Comparison of ENCODE assay signal across 25 cellular contexts in the genomic region with DNA sequence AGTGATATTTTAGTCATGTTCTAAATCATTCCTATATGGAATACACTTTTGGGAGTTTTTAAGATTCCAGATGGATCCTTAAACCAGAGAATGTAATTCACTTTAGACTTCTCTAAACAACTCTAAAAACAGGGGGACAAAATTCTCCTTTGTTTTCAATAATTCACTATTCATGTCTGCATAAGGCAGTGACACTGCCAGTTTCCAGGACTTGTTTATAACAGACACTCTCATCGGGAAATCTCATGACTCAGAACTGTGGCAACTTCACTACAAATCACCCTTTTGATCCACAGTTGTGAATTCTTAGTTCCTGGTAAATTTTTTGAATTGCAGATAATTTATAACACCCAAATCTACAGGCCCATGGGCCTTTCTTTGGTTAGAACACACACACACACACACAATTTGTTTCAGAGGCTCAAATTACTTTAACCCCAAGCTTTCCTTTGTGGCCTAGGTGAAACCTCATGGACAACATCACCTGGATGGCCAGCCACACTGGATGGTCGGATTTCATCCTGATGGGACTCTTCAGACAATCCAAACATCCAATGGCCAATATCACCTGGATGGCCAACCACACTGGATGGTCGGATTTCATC. TPM values are rescaled to one million over a fixed set of nuclear protein-coding genes. Genes with fewer than 3 reads are reported as not detected.
DNase-seq lines count a peak whose midpoint lies in the region; ATAC-seq and TF ChIP-seq lines count a peak whose summit lies in the region.
"Had no signal": no experiment of that assay in that cellular context is flagged by ENCODE, and none has a peak within 500 bp of the region (broad histone marks: within the 10 kb centered on the region; RNA-seq: fewer than 3 reads in every experiment).

A gene with protein sequence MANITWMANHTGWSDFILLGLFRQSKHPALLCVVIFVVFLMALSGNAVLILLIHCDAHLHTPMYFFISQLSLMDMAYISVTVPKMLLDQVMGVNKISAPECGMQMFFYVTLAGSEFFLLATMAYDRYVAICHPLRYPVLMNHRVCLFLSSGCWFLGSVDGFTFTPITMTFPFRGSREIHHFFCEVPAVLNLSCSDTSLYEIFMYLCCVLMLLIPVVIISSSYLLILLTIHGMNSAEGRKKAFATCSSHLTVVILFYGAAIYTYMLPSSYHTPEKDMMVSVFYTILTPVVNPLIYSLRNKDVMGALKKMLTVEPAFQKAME (plus strand): TSS at position 555 of the 605 bp plus-strand sequence. CDS start 0 bp downstream, at position 555.

- H3K27me3 ChIP-seq in mammary epithelial cell (ENCODE audit: insufficient read depth, low read length) (no peaks in the 10 kb centered on the region), dorsolateral prefrontal cortex (no peaks in the 10 kb centered on the region), aorta (ENCODE audit: control insufficient read depth in 1 of 2, insufficient read depth in 2 of 2, low read length in 1 of 2) (no peaks in the 10 kb centered on the region)

- TF ChIP-seq CTCF in MCF 10A (IDR thresholded peaks at IDR 0.05; ENCODE audit: unreplicated experiment), result no peak
- no peak for TF ChIP-seq CTCF in mammary epithelial cell (conservative IDR thresholded peaks at IDR 0.05 in 1 of 2, IDR thresholded peaks at IDR 0.05 in 1 of 2; ENCODE audit: extremely low read depth in 1 of 2, insufficient read depth in 1 of 2, low read depth in 1 of 2, low read length in 2 of 2)
- TF ChIP-seq CTCF in dorsolateral prefrontal cortex (IDR thresholded peaks at IDR 0.05 in 54 of 56, conservative IDR thresholded peaks at IDR 0.05 in 2 of 56; ENCODE audit: low read depth in 1 of 56, partially characterized antibody in 56 of 56), result peak in 2 of 56 donors; percentile 8 to 19
- no peak for TF ChIP-seq CTCF in Calu3 (IDR thresholded peaks at IDR 0.05; ENCODE audit: unreplicated experiment)
- no peak for TF ChIP-seq CTCF in coronary artery (IDR thresholded peaks at IDR 0.05)

- no peak within 1 kb of the TSS for H3K9ac ChIP-seq in mammary epithelial cell (ENCODE audit: insufficient read depth, low read length)

- H3K4me1 Mint-ChIP-seq in MCF 10A (ENCODE audit: insufficient read depth, unreplicated experiment) (no peaks in the 10 kb centered on the region), Calu3 (ENCODE audit: low read depth, unreplicated experiment) (no peaks in the 10 kb centered on the region)
- H3K4me1 Mint-ChIP-seq: CD4-positive, alpha-beta memory T cell; GM23338; H9 had no signal

- POLR2A ChIA-PET in MCF 10A (lab: Yijun Ruan, JAX), result no interaction called here

- peak within 1 kb of the TSS; percentile 57 for H3K27ac Mint-ChIP-seq in MCF 10A (ENCODE audit: low read depth, unreplicated experiment)
- no peak within 1 kb of the TSS for H3K27ac Mint-ChIP-seq in Calu3 (ENCODE audit: unreplicated experiment)
- H3K27ac Mint-ChIP-seq: CD4-positive, alpha-beta memory T cell; GM23338; H9 had no signal

- no peaks in the 10 kb centered on the region for H3K36me3 Mint-ChIP-seq in MCF 10A (ENCODE audit: insufficient read depth, unreplicated experiment)
- no peaks in the 10 kb centered on the region for H3K36me3 Mint-ChIP-seq in Calu3 (ENCODE audit: insufficient read depth, unreplicated experiment)
- H3K36me3 Mint-ChIP-seq: CD4-positive, alpha-beta memory T cell had no signal

- H3K36me3 ChIP-seq in mammary epithelial cell (ENCODE audit: insufficient read depth, low read length) (no peaks in the 10 kb centered on the region), aorta (ENCODE audit: control insufficient read depth in 1 of 2, insufficient read depth in 2 of 2, low read length in 1 of 2) (no peaks in the 10 kb centered on the region)

- no peak within 1 kb of the TSS for H3K4me3 Mint-ChIP-seq in MCF 10A (ENCODE audit: unreplicated experiment)
- no peak within 1 kb of the TSS for H3K4me3 Mint-ChIP-seq in Calu3 (ENCODE audit: low read depth, unreplicated experiment)
- H3K4me3 Mint-ChIP-seq: CD4-positive, alpha-beta memory T cell; GM23338; H9 had no signal

- H3K4me3 ChIP-seq in mammary epithelial cell (replicated peaks in 1 of 3; ENCODE audit: insufficient read depth in 1 of 3, low read depth in 2 of 3, low read length in 3 of 3), result no peak within 1 kb of the TSS
- peak within 1 kb of the TSS in 7 of 59 donors; percentile 4 to 37 (median 14) for H3K4me3 ChIP-seq in dorsolateral prefrontal cortex
- H3K4me3 ChIP-seq in aorta (ENCODE audit: low read length in 2 of 2), result no peak within 1 kb of the TSS
- H3K4me3 ChIP-seq in coronary artery, result no peak within 1 kb of the TSS
- H3K4me3 ChIP-seq: GM23338 had no signal

- peaks cover 5% of the 10 kb centered on the region for H3K9me3 ChIP-seq in mammary epithelial cell (replicated peaks; ENCODE audit: insufficient read depth, low read length)
- peaks cover 2% of the 10 kb centered on the region for H3K9me3 ChIP-seq in aorta (ENCODE audit: control insufficient read depth, low read length)
- H3K9me3 ChIP-seq: Caco-2 had no signal

- WGBS in mammary epithelial cell (ENCODE audit: low coverage, missing lambda C conversion rate), result 55% methylated on average over 1 of the region's 3 CpGs
- WGBS in aorta, 2 donors, result 45 to 58% methylated on average over 3 of the region's 3 CpGs

- H3K27me3 Mint-ChIP-seq in MCF 10A (ENCODE audit: insufficient read depth, unreplicated experiment) (no peaks in the 10 kb centered on the region), Calu3 (ENCODE audit: unreplicated experiment) (no peaks in the 10 kb centered on the region)

- H4K20me1 ChIP-seq in mammary epithelial cell (ENCODE audit: insufficient read depth, low read length), result no peaks in the 10 kb centered on the region

- dilution Hi-C loops in mammary epithelial cell (cut with HindIII; ENCODE audit: low sequenced_read_pairs), result no loop called here

- in situ Hi-C loops in mammary epithelial cell (cut with MboI; ENCODE audit: low sequenced_read_pairs in 2 of 2), result no loop called here

- H2AFZ ChIP-seq in mammary epithelial cell (ENCODE audit: low read depth, low read length), result no peak within 1 kb of the TSS
- H2AFZ ChIP-seq: GM23338 had no signal

- H3K27ac ChIP-seq in mammary epithelial cell (ENCODE audit: insufficient read depth, low read depth, low read length) (no peak within 1 kb of the TSS), dorsolateral prefrontal cortex (peak within 1 kb of the TSS in 58 of 59 donors; percentile 28 to 99 (median 91)), aorta (ENCODE audit: low read depth in 1 of 2, low read length in 2 of 2) (no peak within 1 kb of the TSS), coronary artery (no peak within 1 kb of the TSS)
- H3K27ac ChIP-seq: 22Rv1 had no signal

- H3K4me2 ChIP-seq in mammary epithelial cell (ENCODE audit: insufficient read depth, low read depth, low read length), result no peak within 1 kb of the TSS
- H3K4me2 ChIP-seq: GM23338 had no signal

- CTCF ChIA-PET in MCF 10A (lab: Yijun Ruan, JAX) (no interaction called here), mammary epithelial cell (lab: Charles Lee; ENCODE audit: low non-redundant PET) (no interaction called here), Calu3 (lab: Charles Lee) (no interaction called here)

- H3K9me3 Mint-ChIP-seq in MCF 10A (ENCODE audit: unreplicated experiment) (peaks cover 17% of the 10 kb centered on the region), Calu3 (ENCODE audit: low read depth, unreplicated experiment) (peaks cover 16% of the 10 kb centered on the region)

- BruUV-seq in MCF 10A (replicated peaks; lab: Mats Ljungman, UMichigan), result no TSS peak
- BruUV-seq in mammary epithelial cell (replicated peaks; lab: Mats Ljungman, UMichigan), result no TSS peak
- no TSS peak for BruUV-seq in Calu3 (replicated peaks; lab: Mats Ljungman, UMichigan)

- H3K79me2 ChIP-seq in mammary epithelial cell (ENCODE audit: insufficient read depth, low read length), result no peaks in the 10 kb centered on the region

- intact Hi-C loops in MCF 10A (cut with micrococcal nuclease), result no loop called here
- intact Hi-C loops in mammary epithelial cell (cut with micrococcal nuclease), result no loop called here
- intact Hi-C loops in dorsolateral prefrontal cortex (cut with DNase I), result no loop called here
- intact Hi-C loops in aorta (cut with DNase I), result no loop called here
- intact Hi-C loops in Calu3 (cut with micrococcal nuclease; ENCODE audit: unreplicated experiment), result no loop called here

- no peak for DNase-seq in MCF 10A (ENCODE audit: unreplicated experiment)
- no peak for DNase-seq in mammary epithelial cell
- DNase-seq in dorsolateral prefrontal cortex, result peak in 1 of 10 donors; percentile 39
- peak; percentile 62 for DNase-seq in midbrain (lab: John Stamatoyannopoulos, UW)
- DNase-seq in HuH-7.5 (ENCODE audit: low spot score), result no peak
- DNase-seq in aorta, result no peak
- DNase-seq in Calu3, result no peak
- no peak for DNase-seq in coronary artery (ENCODE audit: low spot score)
- DNase-seq: Caco-2; CD4-positive, alpha-beta memory T cell; DMS79 treated with DMSO at 0.1 percent for 48 hours; GF-D8; H9; Karpas-422; NCI-H1105; NCI-H1436 treated with DMSO at 0.1 percent for 48 hours; NCI-H1930; NCI-H2107; NCI-H446; NCI-H524 treated with DMSO at 0.1 percent for 48 hours; NCI-H82; RPMI8226; SHP77 treated with DMSO at 0.1 percent for 48 hours had no signal

- H3K4me1 ChIP-seq in mammary epithelial cell (ENCODE audit: insufficient read depth, low read length) (no peaks in the 10 kb centered on the region), aorta (ENCODE audit: control insufficient read depth in 1 of 2, insufficient read depth in 2 of 2, low read length in 2 of 2) (no peaks in the 10 kb centered on the region)
- H3K4me1 ChIP-seq: Caco-2 had no signal

- no peak for ATAC-seq in aorta (ENCODE audit: low FRiP score)
- ATAC-seq: GM23338 had no signal

RNA-seq across cellular contexts. Expression of the gene that starts here (rescaled TPM):
- total RNA-seq in MCF 10A (2022) (not detected in 2 replicates), mammary epithelial cell (not detected), dorsolateral prefrontal cortex (1 to 10 TPM in 18 of 120 experiments, under 1 TPM in 32, not detected in 70; 0.32 to 3.0 (median 0.75) TPM), aorta (not detected), Calu3 (2022) (not detected in 2 replicates)
- polyA plus RNA-seq in mammary epithelial cell (not detected), aorta (not detected)
- polyA minus RNA-seq in mammary epithelial cell, result not detected
- total RNA-seq: Caco-2; CD4-positive, alpha-beta memory T cell; GM23338; H9 had no signal
- polyA plus RNA-seq: CD4-positive, alpha-beta memory T cell; GM23338 had no signal

Comparison
In these comparisons a context has a peak if more than half of its experiments do, and no peak if none do; other contexts are left out.
1. H3K27ac ChIP-seq: peak in dorsolateral prefrontal cortex (58 of 59); none in mammary epithelial cell (single experiment), aorta (0 of 2) and coronary artery (0 of 2).